Comparison of ENCODE assay signal across 8 cellular contexts in the genomic region with DNA sequence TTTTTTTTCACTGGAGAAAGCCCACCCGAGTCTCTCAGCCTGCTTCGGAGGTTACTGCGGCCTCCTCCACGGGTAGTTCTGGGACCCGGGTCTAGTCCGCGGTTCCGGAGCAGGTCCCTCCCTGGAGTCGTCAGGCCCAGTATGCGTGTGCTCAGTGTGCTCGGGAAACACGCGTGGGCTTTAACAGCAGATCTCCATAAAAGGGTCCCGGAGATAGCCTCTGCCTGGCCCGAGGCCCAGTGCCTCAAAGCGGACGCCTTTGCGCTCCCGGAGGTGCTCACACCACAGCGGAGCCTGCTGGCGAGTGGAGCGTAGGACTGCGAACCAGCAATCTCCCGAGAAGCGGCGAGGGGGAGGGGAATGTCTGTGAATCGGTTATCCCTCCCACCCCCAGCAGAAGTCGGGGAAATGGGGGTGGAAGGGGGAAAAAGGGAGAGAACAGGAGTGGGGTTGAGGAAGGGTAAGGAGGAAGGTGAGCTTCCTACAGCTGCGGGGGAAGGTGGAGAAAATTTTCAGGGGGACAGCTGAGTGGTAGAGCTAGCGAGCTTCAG. TPM values are rescaled to one million over a fixed set of nuclear protein-coding genes. Genes with fewer than 3 reads are reported as not detected.
A peak's percentile ranks its signal among the peaks of the same experiment; 100 is the strongest.
DNase-seq lines count a peak whose midpoint lies in the region; ATAC-seq and TF ChIP-seq lines count a peak whose summit lies in the region.

No MANE protein-coding gene starts in this region.

- H3K36me3 ChIP-seq in HUES6 (ENCODE audit: control insufficient read depth, insufficient read depth, low read length) (no peaks in the 10 kb centered on the region), adipocyte (ENCODE audit: control insufficient read depth, insufficient read depth, low read length, severe bottlenecking) (no peaks in the 10 kb centered on the region), iPS-20b (ENCODE audit: insufficient read depth, low read depth, low read length) (no peaks in the 10 kb centered on the region), spleen (peaks cover 0 to 6% (median 0%) of the 10 kb centered on the region in 6 donors)

- H3K9me3 ChIP-seq in HUES6 (ENCODE audit: control insufficient read depth, insufficient read depth, low read depth, low read length), result no peaks in the 10 kb centered on the region
- H3K9me3 ChIP-seq in adipocyte (ENCODE audit: control insufficient read depth, low read length), result peaks cover 15% of the 10 kb centered on the region
- peaks cover 4% of the 10 kb centered on the region; the same call in 1 of the 2 replicates for H3K9me3 ChIP-seq in iPS-20b (ENCODE audit: insufficient read depth, low read depth, low read length)
- peaks cover 0 to 38% (median 0%) of the 10 kb centered on the region in 8 donors for H3K9me3 ChIP-seq in spleen

- WGBS in spleen, 5 donors, result 2 to 6% (median 3%) methylated on average over 23 to 30 of the region's 30 CpGs

- H3K9ac ChIP-seq in HUES6 (ENCODE audit: low read length), result no peak overlapping the region
- H3K9ac ChIP-seq in adipocyte (ENCODE audit: low read length), result peak overlapping the region; percentile 80
- H3K9ac ChIP-seq in iPS-20b (ENCODE audit: low read depth, low read length), result no peak overlapping the region

- H3K4me3 ChIP-seq in HUES6 (ENCODE audit: low read depth, low read length), result peak overlapping the region; percentile 68
- H3K4me3 ChIP-seq in adipocyte (ENCODE audit: low read length), result peak overlapping the region; percentile 81
- H3K4me3 ChIP-seq in iPS-20b (ENCODE audit: low read length), result peak overlapping the region; percentile 57
- H3K4me3 ChIP-seq in spleen, result peak overlapping the region in 7 of 8 donors; percentile 13 to 63 (median 32)

- H3K4me1 ChIP-seq in HUES6 (ENCODE audit: control insufficient read depth, insufficient read depth, low read length) (peaks cover 39% of the 10 kb centered on the region), adipocyte (ENCODE audit: control insufficient read depth, insufficient read depth, low read length) (peaks cover 35% of the 10 kb centered on the region), iPS-20b (ENCODE audit: insufficient read depth, low read length) (peaks cover 4% of the 10 kb centered on the region; the same call in 1 of the 2 replicates), spleen (peaks cover 13 to 52% (median 26%) of the 10 kb centered on the region in 6 donors)

- TF ChIP-seq POLR2A in spleen (IDR thresholded peaks at IDR 0.05), result no peak

- TF ChIP-seq CTCF in spleen (IDR thresholded peaks at IDR 0.05 in 8 of 11, conservative IDR thresholded peaks at IDR 0.05 in 3 of 11), result peak in 6 of 11 experiments; percentile 13 to 46 (median 30)

- intact Hi-C loops in spleen (cut with DNase I; ENCODE audit: low total_unique reads), result no loop called here

- DNase-seq in ELR (ENCODE audit: low read depth), result peak; percentile 89
- peak; percentile 82 for DNase-seq in adipocyte (ENCODE audit: low read depth)
- DNase-seq in spleen, result peak; percentile 87
- no peak for DNase-seq in NCI-H187 treated with DMSO at 0.1 percent for 48 hours (lab: John Stamatoyannopoulos, UW)
- DNase-seq in C1 segment of cervical spinal cord (lab: John Stamatoyannopoulos, UW), result no peak

- peaks cover 92% of the 10 kb centered on the region for H3K27me3 ChIP-seq in HUES6 (ENCODE audit: control insufficient read depth, insufficient read depth, low read length)
- H3K27me3 ChIP-seq in adipocyte (replicated peaks; ENCODE audit: control insufficient read depth, insufficient read depth, low read length), result peaks cover 27% of the 10 kb centered on the region
- peaks cover 95% of the 10 kb centered on the region for H3K27me3 ChIP-seq in iPS-20b (ENCODE audit: insufficient read depth, low read length)
- H3K27me3 ChIP-seq in spleen (replicated peaks in 1 of 7), result peaks cover 11 to 100% (median 84%) of the 10 kb centered on the region in 7 donors

- ATAC-seq in GM21423 (IDR thresholded peaks at IDR 0.05; ENCODE audit: unreplicated experiment), result peak; percentile 81

- no peak overlapping the region for H3K27ac ChIP-seq in HUES6 (ENCODE audit: low read depth, low read length)
- no peak overlapping the region for H3K27ac ChIP-seq in iPS-20b (ENCODE audit: low read length)
- H3K27ac ChIP-seq in spleen, result no peak overlapping the region

RNA-seq across cellular contexts. Expression of a gene that starts 28.7 kb away (rescaled TPM):
- 10 to 100 TPM in 2 of 7 donors, 1 to 10 TPM in 5; 2.3 to 19.7 (median 7.5) TPM for total RNA-seq in spleen
- polyA plus RNA-seq in spleen, result 10 to 100 TPM in 1 of 3 donors, 1 to 10 TPM in 2; 4.0 to 10.2 (median 4.6) TPM

RNA-seq across cellular contexts. Expression of a gene that starts 29.1 kb away (rescaled TPM):
- total RNA-seq in spleen, result 1 to 10 TPM; 2.1 to 6.6 (median 3.1) TPM
- 1 to 10 TPM in 2 of 3 donors, under 1 TPM in 1; 0.90 to 1.9 (median 1.0) TPM for polyA plus RNA-seq in spleen

RNA-seq across cellular contexts. Expression of a gene that starts 43.6 kb away (rescaled TPM):
- total RNA-seq in spleen, result 10 to 100 TPM in 5 of 7 donors, 1 to 10 TPM in 2; 6.9 to 25.7 (median 12.7) TPM
- polyA plus RNA-seq in spleen, result 1 to 10 TPM; 1.5 to 4.4 (median 1.6) TPM

Comparison
In these comparisons a context has a peak if more than half of its experiments do, and no peak if none do; other contexts are left out.
1. DNase-seq: peak in ELR (single experiment), adipocyte (single experiment) and spleen (single experiment); none in NCI-H187 treated with DMSO at 0.1 percent for 48 hours (single experiment) and C1 segment of cervical spinal cord (0 of 14).
2. Peak in every context shown above with its lines, with median percentiles within 50 percentile points of each other: H3K4me3 ChIP-seq.